In genomic region chr1:74426208-74426932, GRCh38 we compare ENCODE assay signal across 16 cellular contexts.
DNase-seq lines count a peak whose midpoint lies in the region; ATAC-seq and TF ChIP-seq lines count a peak whose summit lies in the region.
"Had no signal": no experiment of that assay in that cellular context is flagged by ENCODE, and none has a peak within 500 bp of the region (broad histone marks: within the 10 kb centered on the region; RNA-seq: fewer than 3 reads in every experiment).

No MANE protein-coding gene starts in this region.

- H3K9ac ChIP-seq in fibroblast of lung (ENCODE audit: insufficient read depth, low read length) (no peak overlapping the region), smooth muscle cell (ENCODE audit: low read depth) (no peak overlapping the region)

- H4K20me1 ChIP-seq in fibroblast of lung (ENCODE audit: control insufficient read depth, extremely low read depth, insufficient read depth, low read length) (no peaks in the 10 kb centered on the region), smooth muscle cell (ENCODE audit: low read depth) (peaks cover 7% of the 10 kb centered on the region)

- H3K4me2 ChIP-seq in fibroblast of lung (ENCODE audit: extremely low read depth, insufficient read depth, low read length), result peak overlapping the region; percentile 4
- peak overlapping the region; percentile 78 for H3K4me2 ChIP-seq in smooth muscle cell

- DNase-seq in NCI-H510A treated with DMSO at 0.1 percent for 48 hours (lab: John Stamatoyannopoulos, UW) (peak; percentile 37), NCI-H510A (lab: John Stamatoyannopoulos, UW) (no peak), NCI-H524 treated with DMSO at 0.1 percent for 48 hours (lab: John Stamatoyannopoulos, UW) (peak; percentile 41), fibroblast of lung (ENCODE audit: low read depth in 2 of 2) (peak; percentile 0 to 14), smooth muscle cell (lab: John Stamatoyannopoulos, UW; ENCODE audit: unreplicated experiment) (no peak), GDM1 (lab: John Stamatoyannopoulos, UW) (no peak)
- DNase-seq: activated CD4-positive, alpha-beta T cell treated with anti-CD3 and anti-CD28 coated beads for 36 hours; CD4-positive, alpha-beta memory T cell; hippocampal formation; naive B cell; stimulated activated CD4-positive, alpha-beta T cell treated with anti-CD3 and anti-CD28 coated beads, Interleukin-1b, Interleukin-23, amount 100 ng/mL, for 48 hours; T-helper 17 cell had no signal

- H3K36me3 ChIP-seq in fibroblast of lung (ENCODE audit: control insufficient read depth, insufficient read depth, low read length), result no peaks in the 10 kb centered on the region
- no peaks in the 10 kb centered on the region for H3K36me3 ChIP-seq in smooth muscle cell (ENCODE audit: low read depth)

- H3K79me2 ChIP-seq in fibroblast of lung (ENCODE audit: control insufficient read depth, insufficient read depth, low read length) (no peaks in the 10 kb centered on the region), smooth muscle cell (ENCODE audit: low read depth) (no peaks in the 10 kb centered on the region)

- H3K9me3 ChIP-seq in fibroblast of lung (ENCODE audit: control insufficient read depth, insufficient read depth, low read depth, low read length) (no peaks in the 10 kb centered on the region), smooth muscle cell (replicated peaks; ENCODE audit: low read depth) (no peaks in the 10 kb centered on the region)

- H2AFZ ChIP-seq in fibroblast of lung (ENCODE audit: low read length) (peak overlapping the region; percentile 24), smooth muscle cell (ENCODE audit: low read depth) (no peak overlapping the region)

- H3K4me3 ChIP-seq in fibroblast of lung (replicated peaks in 1 of 4; ENCODE audit: control extremely low read depth in 1 of 4, insufficient read depth in 1 of 4, low read depth in 3 of 4, low read length in 4 of 4), result peak overlapping the region in 1 of 4 experiments; percentile 28
- H3K4me3 ChIP-seq in smooth muscle cell, result peak overlapping the region; percentile 18

- whole genome bisulfite sequencing in smooth muscle cell (ENCODE audit: low lambda C conversion rate), result 21% methylated on average over 7 of the region's 7 CpGs

- no peaks in the 10 kb centered on the region for H3K4me1 ChIP-seq in fibroblast of lung (ENCODE audit: control insufficient read depth, extremely low read depth, insufficient read depth, low read length)
- H3K4me1 ChIP-seq in smooth muscle cell (ENCODE audit: low read depth), result peaks cover 24% of the 10 kb centered on the region

- H3K27ac ChIP-seq in fibroblast of lung (ENCODE audit: insufficient read depth, low read length) (no peak overlapping the region), smooth muscle cell (ENCODE audit: low read depth) (peak overlapping the region; percentile 76)
- H3K27ac ChIP-seq: epithelial cell of prostate had no signal

- peaks cover 7% of the 10 kb centered on the region for H3F3A ChIP-seq in smooth muscle cell (ENCODE audit: low read depth)

- ATAC-seq in GM21529 (IDR thresholded peaks at IDR 0.05; ENCODE audit: unreplicated experiment), result no peak
- ATAC-seq in GM19324 (IDR thresholded peaks at IDR 0.05; ENCODE audit: low FRiP score, unreplicated experiment), result no peak
- ATAC-seq: activated CD4-positive, alpha-beta T cell treated with anti-CD3 and anti-CD28 coated beads for 36 hours; left lobe of liver; T-helper 17 cell had no signal

- H3K27me3 ChIP-seq in fibroblast of lung (ENCODE audit: control insufficient read depth, insufficient read depth, low read length) (no peaks in the 10 kb centered on the region), smooth muscle cell (ENCODE audit: low read depth) (no peaks in the 10 kb centered on the region)

- no peak for TF ChIP-seq CTCF in fibroblast of lung (conservative IDR thresholded peaks at IDR 0.05 in 1 of 2, IDR thresholded peaks at IDR 0.05 in 1 of 2; ENCODE audit: low read depth in 1 of 2, low read length in 2 of 2)
- no peak for TF ChIP-seq CTCF in smooth muscle cell (IDR thresholded peaks at IDR 0.05; ENCODE audit: borderline replicate concordance, insufficient read depth, poor library complexity, severe bottlenecking)

Comparison
In these comparisons a context has a peak if more than half of its experiments do, and no peak if none do; other contexts are left out.
1. DNase-seq: peak in NCI-H510A treated with DMSO at 0.1 percent for 48 hours (single experiment), NCI-H524 treated with DMSO at 0.1 percent for 48 hours (single experiment) and fibroblast of lung (2 of 2); none in NCI-H510A (single experiment), smooth muscle cell (single experiment) and GDM1 (single experiment).